19 cellular contexts compared by ENCODE assay signal in the genomic region with DNA sequence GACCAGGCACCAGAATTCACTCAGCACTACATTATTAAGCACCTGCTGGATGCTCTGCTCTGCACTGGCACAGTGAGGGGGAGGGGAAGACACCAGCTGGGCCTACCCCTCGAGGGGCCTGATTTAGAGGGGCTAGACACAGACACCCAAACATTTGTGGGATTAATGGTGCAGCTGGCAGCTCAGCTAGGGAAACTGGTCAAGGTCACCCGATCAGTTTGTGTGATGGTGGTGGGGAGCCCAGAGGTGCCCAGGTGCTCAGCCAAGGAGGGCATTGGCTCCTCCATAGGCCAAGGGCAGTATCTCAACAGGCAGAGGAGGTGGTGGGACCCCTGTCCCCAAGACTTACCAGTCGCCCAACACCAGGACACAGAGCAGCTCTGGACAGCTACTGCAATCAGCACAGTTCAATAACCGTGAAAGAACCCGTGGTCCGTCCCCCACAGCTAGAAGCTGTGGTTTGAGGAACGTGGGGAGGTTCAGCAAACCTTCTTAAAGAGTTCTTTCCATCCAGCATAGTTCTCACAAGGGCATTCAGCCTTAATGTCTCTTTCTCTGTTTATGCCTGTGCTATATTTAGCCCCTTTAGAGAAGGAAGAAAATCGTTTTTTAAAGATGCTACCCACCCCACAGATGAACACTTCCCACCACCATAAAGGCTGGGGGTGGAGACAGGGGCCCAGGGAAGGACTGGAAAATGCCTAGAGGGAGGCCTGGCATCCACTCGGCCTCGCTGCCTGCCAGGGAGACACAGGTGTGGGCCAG.
"Had no signal": no experiment of that assay in that cellular context is flagged by ENCODE, and none has a peak within 500 bp of the region (broad histone marks: within the 10 kb centered on the region; RNA-seq: fewer than 3 reads in every experiment).

No MANE protein-coding gene starts in this region.

- H3K27ac Mint-ChIP-seq: activated CD4-positive, alpha-beta T cell treated with anti-CD3 and anti-CD28 coated beads, Interleukin-2, amount 10 ng/mL, durations not matched to agents 24 days and 14 days; activated CD8-positive, alpha-beta T cell treated with anti-CD3 and anti-CD28 coated beads for 36 hours; activated naive CD4-positive, alpha-beta T cell treated with anti-CD3 and anti-CD28 coated beads, Interleukin-2, amount 10 ng/mL, durations not matched to agents 7 days and 5 days; activated T-helper 17 cell treated with anti-CD3 and anti-CD28 coated beads, Interleukin-2, amount 50 U/mL, for 72 hours; dendritic cell treated with granulocyte-macrophage colony-stimulating factor and Interleukin-4, amounts not matched to agents 40 ng/mL and 50 ng/mL, for 4 days; stimulated activated naive CD8-positive, alpha-beta T cell treated with anti-CD3 and anti-CD28 coated beads, Interleukin-15, amount 100 ng/mL, for 72 hours had no signal

- H3K36me3 ChIP-seq: ascending aorta, left lung, prostate gland, right atrium auricular region, upper lobe of left lung had no signal

- H3K9me3 ChIP-seq: ascending aorta, esophagus muscularis mucosa, left lung, prostate gland, right atrium auricular region, upper lobe of left lung had no signal

- H3K27me3 ChIP-seq: ascending aorta, esophagus muscularis mucosa, right atrium auricular region, upper lobe of left lung had no signal

- DNase-seq: activated CD4-positive, alpha-beta T cell treated with anti-CD3 and anti-CD28 coated beads, Interleukin-2, amount 10 ng/mL, durations not matched to agents 24 days and 14 days; activated CD8-positive, alpha-beta T cell treated with anti-CD3 and anti-CD28 coated beads for 36 hours; activated naive CD4-positive, alpha-beta T cell treated with anti-CD3 and anti-CD28 coated beads, Interleukin-2, amount 10 ng/mL, durations not matched to agents 7 days and 5 days; effector CD8-positive, alpha-beta T cell; mammary epithelial cell; stimulated activated CD4-positive, alpha-beta T cell treated with anti-CD3 and anti-CD28 coated beads, Interleukin-15, amount 100 ng/mL, for 24 hours; stimulated activated CD4-positive, alpha-beta T cell treated with anti-CD3 and anti-CD28 coated beads, Interleukin-2, amount 100 ng/mL, for 48 hours; stimulated activated naive CD8-positive, alpha-beta T cell treated with anti-CD3 and anti-CD28 coated beads, Interleukin-15, amount 100 ng/mL, for 72 hours; T-helper 1 cell; T-helper 9 cell had no signal

- H3K4me3 Mint-ChIP-seq: activated CD4-positive, alpha-beta T cell treated with anti-CD3 and anti-CD28 coated beads, Interleukin-2, amount 10 ng/mL, durations not matched to agents 24 days and 14 days; activated CD8-positive, alpha-beta T cell treated with anti-CD3 and anti-CD28 coated beads for 36 hours; activated naive CD4-positive, alpha-beta T cell treated with anti-CD3 and anti-CD28 coated beads, Interleukin-2, amount 10 ng/mL, durations not matched to agents 7 days and 5 days; activated T-helper 17 cell treated with anti-CD3 and anti-CD28 coated beads, Interleukin-2, amount 50 U/mL, for 72 hours; dendritic cell treated with granulocyte-macrophage colony-stimulating factor and Interleukin-4, amounts not matched to agents 40 ng/mL and 50 ng/mL, for 4 days; stimulated activated naive CD8-positive, alpha-beta T cell treated with anti-CD3 and anti-CD28 coated beads, Interleukin-15, amount 100 ng/mL, for 72 hours had no signal

- H3K27me3 Mint-ChIP-seq: activated CD4-positive, alpha-beta T cell treated with anti-CD3 and anti-CD28 coated beads, Interleukin-2, amount 10 ng/mL, durations not matched to agents 24 days and 14 days; activated CD8-positive, alpha-beta T cell treated with anti-CD3 and anti-CD28 coated beads for 36 hours; stimulated activated naive CD8-positive, alpha-beta T cell treated with anti-CD3 and anti-CD28 coated beads, Interleukin-15, amount 100 ng/mL, for 72 hours had no signal

- H3K4me3 ChIP-seq: ascending aorta, esophagus muscularis mucosa, left lung, prostate gland, right atrium auricular region, skin epidermis, upper lobe of left lung had no signal

- H3K9me3 Mint-ChIP-seq: activated CD4-positive, alpha-beta T cell treated with anti-CD3 and anti-CD28 coated beads, Interleukin-2, amount 10 ng/mL, durations not matched to agents 24 days and 14 days; activated CD8-positive, alpha-beta T cell treated with anti-CD3 and anti-CD28 coated beads for 36 hours; activated naive CD4-positive, alpha-beta T cell treated with anti-CD3 and anti-CD28 coated beads, Interleukin-2, amount 10 ng/mL, durations not matched to agents 7 days and 5 days; activated T-helper 17 cell treated with anti-CD3 and anti-CD28 coated beads, Interleukin-2, amount 50 U/mL, for 72 hours; dendritic cell treated with granulocyte-macrophage colony-stimulating factor and Interleukin-4, amounts not matched to agents 40 ng/mL and 50 ng/mL, for 4 days; stimulated activated naive CD8-positive, alpha-beta T cell treated with anti-CD3 and anti-CD28 coated beads, Interleukin-15, amount 100 ng/mL, for 72 hours had no signal

- H3K27ac ChIP-seq: ascending aorta, esophagus muscularis mucosa, left lung, prostate gland, right atrium auricular region, skin epidermis, upper lobe of left lung had no signal

- H3K4me1 Mint-ChIP-seq: activated CD4-positive, alpha-beta T cell treated with anti-CD3 and anti-CD28 coated beads, Interleukin-2, amount 10 ng/mL, durations not matched to agents 24 days and 14 days; activated naive CD4-positive, alpha-beta T cell treated with anti-CD3 and anti-CD28 coated beads, Interleukin-2, amount 10 ng/mL, durations not matched to agents 7 days and 5 days had no signal

- ATAC-seq: activated CD8-positive, alpha-beta T cell treated with anti-CD3 and anti-CD28 coated beads for 36 hours; activated T-helper 17 cell treated with anti-CD3 and anti-CD28 coated beads, Interleukin-2, amount 50 U/mL, for 72 hours; left lung; stimulated activated naive CD8-positive, alpha-beta T cell treated with anti-CD3 and anti-CD28 coated beads, Interleukin-15, amount 100 ng/mL, for 72 hours had no signal

- H3K36me3 Mint-ChIP-seq: activated naive CD4-positive, alpha-beta T cell treated with anti-CD3 and anti-CD28 coated beads, Interleukin-2, amount 10 ng/mL, durations not matched to agents 7 days and 5 days had no signal
